ENCODE assay signal across 8 cellular contexts in genomic region chr3:38805765-38806386, GRCh38. TPM values are rescaled to one million over a fixed set of nuclear protein-coding genes. Genes with fewer than 3 reads are reported as not detected.
DNase-seq lines count a peak whose midpoint lies in the region; ATAC-seq and TF ChIP-seq lines count a peak whose summit lies in the region.

No MANE protein-coding gene starts in this region.

- H3K4me3 Mint-ChIP-seq in activated naive CD8-positive, alpha-beta T cell treated with anti-CD3 and anti-CD28 coated beads for 36 hours: no peak overlapping the region

- no peak overlapping the region for H3K4me3 ChIP-seq in transverse colon

- no peak for TF ChIP-seq CTCF in GM13977 (IDR thresholded peaks at IDR 0.05; ENCODE audit: extremely low read depth, insufficient read depth, missing control alignments)
- no peak for TF ChIP-seq CTCF in transverse colon (IDR thresholded peaks at IDR 0.05)

- TF ChIP-seq POLR2A in transverse colon (IDR thresholded peaks at IDR 0.05): no peak

- in situ Hi-C loops in GM13977 (cut with MboI; ENCODE audit: low pct_unique_long_range_greater_than_20kb, low sequenced_read_pairs, unreplicated experiment): no loop called here
- in situ Hi-C loops in transverse colon (cut with MboI; ENCODE audit: low pct_ligation_motif_present in 1 of 4, low pct_unique_long_range_greater_than_20kb in 1 of 4, low sequenced_read_pairs in 3 of 4): no loop called here

- peaks cover 2% of the 10 kb centered on the region for H3K9me3 Mint-ChIP-seq in activated naive CD8-positive, alpha-beta T cell treated with anti-CD3 and anti-CD28 coated beads for 36 hours

- H3K4me1 Mint-ChIP-seq in activated naive CD8-positive, alpha-beta T cell treated with anti-CD3 and anti-CD28 coated beads for 36 hours: no peaks in the 10 kb centered on the region

- intact Hi-C loops in transverse colon (cut with DNase I; ENCODE audit: low total_unique reads): no loop called here

- H3K36me3 Mint-ChIP-seq in activated naive CD8-positive, alpha-beta T cell treated with anti-CD3 and anti-CD28 coated beads for 36 hours: no peaks in the 10 kb centered on the region

- no peaks in the 10 kb centered on the region for H3K9me3 ChIP-seq in transverse colon

- WGBS in transverse colon (ENCODE audit: low coverage in 1 of 2), 2 donors: 18% methylated on average over 3 to 9 of the region's 9 CpGs

- no peak overlapping the region for H3K27ac Mint-ChIP-seq in activated naive CD8-positive, alpha-beta T cell treated with anti-CD3 and anti-CD28 coated beads for 36 hours

- no peaks in the 10 kb centered on the region for H3K36me3 ChIP-seq in transverse colon

- H3K27me3 ChIP-seq in transverse colon: no peaks in the 10 kb centered on the region

- no peak for TF ChIP-seq EP300 in transverse colon (IDR thresholded peaks at IDR 0.05; ENCODE audit: low read depth)

- ATAC-seq in GM21619 (IDR thresholded peaks at IDR 0.05; ENCODE audit: unreplicated experiment) (no peak), GM19351 (IDR thresholded peaks at IDR 0.05; ENCODE audit: unreplicated experiment) (no peak)

- DNase-seq in GM13977 (ENCODE audit: low spot score) (peak; percentile 53), LHCN-M2 (ENCODE audit: low read depth) (peak; percentile 70), inferior parietal cortex (ENCODE audit: extremely low spot score) (peak; percentile 31), transverse colon (peak; percentile 18)
- peak; percentile 35 for DNase-seq in activated naive CD8-positive, alpha-beta T cell treated with anti-CD3 and anti-CD28 coated beads for 36 hours
- DNase-seq in stimulated activated naive CD4-positive, alpha-beta T cell treated with Interleukin-2 at 50 U/mL for 16 hours (lab: John Stamatoyannopoulos, UW): no peak

- H3K4me1 ChIP-seq in transverse colon: no peaks in the 10 kb centered on the region

- H3K27me3 Mint-ChIP-seq in activated naive CD8-positive, alpha-beta T cell treated with anti-CD3 and anti-CD28 coated beads for 36 hours: peaks cover 16% of the 10 kb centered on the region

- H3K27ac ChIP-seq in transverse colon: no peak overlapping the region

RNA-seq across cellular contexts. Expression of gene SCN10A, which starts 10.1 kb away (rescaled TPM):
- total RNA-seq in LHCN-M2 (2014; rRNA removed) (not detected in 2 replicates), transverse colon (not detected)
- 0.01 TPM for polyA plus RNA-seq in LHCN-M2 (2012)
- total RNA-seq in activated naive CD8-positive, alpha-beta T cell treated with anti-CD3 and anti-CD28 coated beads for 36 hours: not detected
